Comparison of ENCODE assay signal across 10 cellular contexts in genomic region chr17:1374426-1375177, GRCh38. TPM values are rescaled to one million over a fixed set of nuclear protein-coding genes. Genes with fewer than 3 reads are reported as not detected.
DNase-seq lines count a peak whose midpoint lies in the region; ATAC-seq, FAIRE-seq and TF ChIP-seq lines count a peak whose summit lies in the region.
"Had no signal": no experiment of that assay in that cellular context is flagged by ENCODE, and none has a peak within 500 bp of the region (broad histone marks: within the 10 kb centered on the region; RNA-seq: fewer than 3 reads in every experiment).

No MANE protein-coding gene starts in this region.

- POLR2A ChIA-PET in OCI-LY7 (lab: Charles Lee), result interaction anchor here (0.6 kb wide), 1 partner anchor 70 kb away, joined by 3 read pairs; no protein-coding TSS in a partner anchor

- H3K4me3 Mint-ChIP-seq in stimulated activated effector memory CD8-positive, alpha-beta T cell treated with anti-CD3 and anti-CD28 coated beads, Interleukin-12 subunit alpha, Interleukin-12 subunit beta, amount 100 ng/mL, for 72 hours, result peak overlapping the region; percentile 58

- H3K9me3 Mint-ChIP-seq in stimulated activated effector memory CD8-positive, alpha-beta T cell treated with anti-CD3 and anti-CD28 coated beads, Interleukin-12 subunit alpha, Interleukin-12 subunit beta, amount 100 ng/mL, for 72 hours, result no peaks in the 10 kb centered on the region

- H3K4me1 ChIP-seq in OCI-LY7 (ENCODE audit: insufficient read depth, low read length, poor library complexity, severe bottlenecking) (peaks cover 74% of the 10 kb centered on the region), gastroesophageal sphincter (peaks cover 30 to 100% (median 71%) of the 10 kb centered on the region in 3 donors)

- ATAC-seq in gastroesophageal sphincter (no peak), HG03432 (IDR thresholded peaks at IDR 0.05; ENCODE audit: unreplicated experiment) (no peak)
- ATAC-seq in stimulated activated effector memory CD8-positive, alpha-beta T cell treated with anti-CD3 and anti-CD28 coated beads, Interleukin-12 subunit alpha, Interleukin-12 subunit beta, amount 100 ng/mL, for 72 hours, result peak; percentile 84

- H3K27ac ChIP-seq in OCI-LY7 (ENCODE audit: low read depth, low read length, poor library complexity, severe bottlenecking) (no peak overlapping the region), gastroesophageal sphincter (peak overlapping the region in 3 of 4 donors; percentile 2 to 67 (median 5))

- peaks cover 89% of the 10 kb centered on the region for H3K36me3 ChIP-seq in OCI-LY7 (ENCODE audit: insufficient read depth, low read length)
- peaks cover 0 to 5% of the 10 kb centered on the region in 2 donors for H3K36me3 ChIP-seq in gastroesophageal sphincter

- H2AFZ ChIP-seq in OCI-LY7 (ENCODE audit: low read length), result no peak overlapping the region

- H3K79me2 ChIP-seq in OCI-LY7 (ENCODE audit: insufficient read depth, low read depth, low read length), result peaks cover 100% of the 10 kb centered on the region

- H3K4me1 Mint-ChIP-seq in stimulated activated effector memory CD8-positive, alpha-beta T cell treated with anti-CD3 and anti-CD28 coated beads, Interleukin-12 subunit alpha, Interleukin-12 subunit beta, amount 100 ng/mL, for 72 hours, result peaks cover 51% of the 10 kb centered on the region

- peak overlapping the region; percentile 58 for H3K27ac Mint-ChIP-seq in stimulated activated effector memory CD8-positive, alpha-beta T cell treated with anti-CD3 and anti-CD28 coated beads, Interleukin-12 subunit alpha, Interleukin-12 subunit beta, amount 100 ng/mL, for 72 hours

- peaks cover 63% of the 10 kb centered on the region for H4K20me1 ChIP-seq in OCI-LY7 (ENCODE audit: insufficient read depth, low read length)

- H3K9me2 ChIP-seq in OCI-LY7 (ENCODE audit: insufficient read depth, low read length), result no peaks in the 10 kb centered on the region

- TF ChIP-seq EP300 in gastroesophageal sphincter (IDR thresholded peaks at IDR 0.05), result no peak

- intact Hi-C loops in OCI-LY7 (cut with micrococcal nuclease; ENCODE audit: unreplicated experiment), result no loop called here

- H3K9me3 ChIP-seq in OCI-LY7 (ENCODE audit: low read length) (no peaks in the 10 kb centered on the region), gastroesophageal sphincter (no peaks in the 10 kb centered on the region)
- H3K9me3 ChIP-seq: HAP-1 had no signal

- no peaks in the 10 kb centered on the region for H3K27me3 ChIP-seq in gastroesophageal sphincter

- DNase-seq in GM12891 (ENCODE audit: insufficient read length, low spot score) (no peak), OCI-LY7 (ENCODE audit: low spot score) (no peak), DMS79 (lab: John Stamatoyannopoulos, UW) (no peak), NCI-H146 treated with DMSO at 0.1 percent for 48 hours (lab: John Stamatoyannopoulos, UW; ENCODE audit: unreplicated experiment) (no peak)
- DNase-seq in stimulated activated effector memory CD8-positive, alpha-beta T cell treated with anti-CD3 and anti-CD28 coated beads, Interleukin-12 subunit alpha, Interleukin-12 subunit beta, amount 100 ng/mL, for 72 hours (ENCODE audit: low spot score in 2 of 2), result no peak
- DNase-seq: midbrain, NCI-H1105 treated with DMSO at 0.1 percent for 48 hours had no signal

- peak overlapping the region; percentile 9; the same call in 1 of the 2 replicates for H3K4me2 ChIP-seq in OCI-LY7 (ENCODE audit: low read length)

- 35 to 56% methylated on average over 8 to 10 of the region's 10 CpGs for WGBS in gastroesophageal sphincter (ENCODE audit: low coverage in 1 of 2), 2 donors

- CTCF ChIA-PET in OCI-LY7 (lab: Charles Lee; ENCODE audit: unreplicated experiment), result no interaction called here

- no peak for TF ChIP-seq POLR2A in GM12891 (IDR thresholded peaks at IDR 0.05; ENCODE audit: low read depth, low read length)
- no peak for TF ChIP-seq POLR2A in gastroesophageal sphincter (IDR thresholded peaks at IDR 0.05)

- no peak overlapping the region for H3K4me3 ChIP-seq in OCI-LY7 (ENCODE audit: low read depth, low read length, poor library complexity, severe bottlenecking)
- H3K4me3 ChIP-seq in gastroesophageal sphincter, result no peak overlapping the region
- H3K4me3 ChIP-seq: HAP-1 had no signal

- H3K36me3 Mint-ChIP-seq in stimulated activated effector memory CD8-positive, alpha-beta T cell treated with anti-CD3 and anti-CD28 coated beads, Interleukin-12 subunit alpha, Interleukin-12 subunit beta, amount 100 ng/mL, for 72 hours, result peaks cover 85% of the 10 kb centered on the region

- TF ChIP-seq CTCF in OCI-LY7 (conservative IDR thresholded peaks at IDR 0.05; ENCODE audit: low read length) (no peak), gastroesophageal sphincter (IDR thresholded peaks at IDR 0.05) (no peak)

- peak; percentile 69 for FAIRE-seq in GM12891 (lab: Jason Lieb, UNC)

- BruUV-seq in OCI-LY7 (replicated peaks; lab: Mats Ljungman, UMichigan), result no TSS peak

TF ChIP-seq in GM12891, 5 proteins besides CTCF, POLR2A, EP300 and RAD21:
- no peak for TF ChIP-seq SPI1 (IDR thresholded peaks at IDR 0.05; ENCODE audit: low read depth, low read length)
- no peak for TF ChIP-seq POU2F2 (IDR thresholded peaks at IDR 0.05; ENCODE audit: low read depth, low read length)
- no peak for TF ChIP-seq TAF1 (IDR thresholded peaks at IDR 0.05; ENCODE audit: low read depth, low read length)
- no peak for TF ChIP-seq PAX5 (IDR thresholded peaks at IDR 0.05; ENCODE audit: insufficient read depth, low read length, severe bottlenecking)
- TF ChIP-seq POLR2AphosphoS5 (IDR thresholded peaks at IDR 0.05; ENCODE audit: low read depth, low read length), result no peak

RNA-seq across cellular contexts. Expression of gene YWHAE, which starts 25.4 kb away (rescaled TPM):
- 434 TPM for polyA plus RNA-seq in GM12891 (2012; ENCODE audit: low read depth, missing spikeins)
- 267 and 467 TPM in 2 replicates for total RNA-seq in OCI-LY7 (2014; rRNA removed; shearing (Covaris generic))
- 646 and 654 TPM in 2 replicates for total RNA-seq in OCI-LY7 (2022)
- total RNA-seq in gastroesophageal sphincter, result 100 to 1,000 TPM; 359 to 456 (median 398) TPM
